In genomic region chr7:1537631-1538412, GRCh38 we compare ENCODE assay signal across 8 cellular contexts. TPM values are rescaled to one million over a fixed set of nuclear protein-coding genes. Genes with fewer than 3 reads are reported as not detected.
DNase-seq lines count a peak whose midpoint lies in the region; ATAC-seq and TF ChIP-seq lines count a peak whose summit lies in the region.

No MANE protein-coding gene starts in this region.

- DNase-seq in A172 (ENCODE audit: low spot score) (peak; percentile 99), HUDEP-2 (lab: John Stamatoyannopoulos, UW; ENCODE audit: unreplicated experiment in 76 of 76) (peak in 74 of 76 experiments; percentile 24 to 98 (median 82)), astrocyte of the spinal cord (ENCODE audit: low read depth, low spot score) (peak; percentile 96), hypothalamus (lab: John Stamatoyannopoulos, UW) (peak in 35 of 51 donors; percentile 21 to 86 (median 62)), retinal pigment epithelial cell (ENCODE audit: low read depth) (peak; percentile 93)
- DNase-seq in activated CD4-positive, alpha-beta T cell treated with anti-CD3 and anti-CD28 coated beads for 4 hours: no peak

- in situ Hi-C loops in astrocyte of the spinal cord (cut with HindIII; ENCODE audit: low sequenced_read_pairs): no loop called here

- H3K4me3 ChIP-seq in astrocyte of the spinal cord (ENCODE audit: low read depth, low read length): peak overlapping the region; percentile 40
- peak overlapping the region; percentile 63 for H3K4me3 ChIP-seq in retinal pigment epithelial cell (ENCODE audit: low read length)

- ATAC-seq in HG02763 (IDR thresholded peaks at IDR 0.05; ENCODE audit: unreplicated experiment) (no peak), GM18868 (IDR thresholded peaks at IDR 0.05; ENCODE audit: unreplicated experiment) (no peak)

- TF ChIP-seq CTCF in astrocyte of the spinal cord (IDR thresholded peaks at IDR 0.05; ENCODE audit: low read depth, low read length) (no peak), retinal pigment epithelial cell (conservative IDR thresholded peaks at IDR 0.05; ENCODE audit: low read depth, low read length) (no peak)

RNA-seq across cellular contexts. Expression of gene MAFK, which starts 7.3 kb away (rescaled TPM):
- 49.6 and 54.3 TPM in 2 replicates for total RNA-seq in A172 (2014; rRNA removed; shearing (Covaris generic))

RNA-seq across cellular contexts. Expression of gene TMEM184A, which starts 18.2 kb away (rescaled TPM):
- total RNA-seq in A172 (2014; rRNA removed; shearing (Covaris generic)): 2.7 and 3.6 TPM in 2 replicates

RNA-seq across cellular contexts. Expression of gene PSMG3, which starts 32.0 kb away (rescaled TPM):
- 91.0 and 138 TPM in 2 replicates for total RNA-seq in A172 (2014; rRNA removed; shearing (Covaris generic))

RNA-seq across cellular contexts. Expression of gene INTS1, which starts 33.6 kb away (rescaled TPM):
- total RNA-seq in A172 (2014; rRNA removed; shearing (Covaris generic)): 45.3 and 49.6 TPM in 2 replicates

Comparison
In these comparisons a context has a peak if more than half of its experiments do, and no peak if none do; other contexts are left out.
1. DNase-seq: peak in A172 (single experiment), HUDEP-2 (74 of 76), astrocyte of the spinal cord (single experiment), hypothalamus (35 of 51) and retinal pigment epithelial cell (single experiment); none in activated CD4-positive, alpha-beta T cell treated with anti-CD3 and anti-CD28 coated beads for 4 hours (0 of 2).